Comparison of ENCODE assay signal across 9 cellular contexts in the genomic region with DNA sequence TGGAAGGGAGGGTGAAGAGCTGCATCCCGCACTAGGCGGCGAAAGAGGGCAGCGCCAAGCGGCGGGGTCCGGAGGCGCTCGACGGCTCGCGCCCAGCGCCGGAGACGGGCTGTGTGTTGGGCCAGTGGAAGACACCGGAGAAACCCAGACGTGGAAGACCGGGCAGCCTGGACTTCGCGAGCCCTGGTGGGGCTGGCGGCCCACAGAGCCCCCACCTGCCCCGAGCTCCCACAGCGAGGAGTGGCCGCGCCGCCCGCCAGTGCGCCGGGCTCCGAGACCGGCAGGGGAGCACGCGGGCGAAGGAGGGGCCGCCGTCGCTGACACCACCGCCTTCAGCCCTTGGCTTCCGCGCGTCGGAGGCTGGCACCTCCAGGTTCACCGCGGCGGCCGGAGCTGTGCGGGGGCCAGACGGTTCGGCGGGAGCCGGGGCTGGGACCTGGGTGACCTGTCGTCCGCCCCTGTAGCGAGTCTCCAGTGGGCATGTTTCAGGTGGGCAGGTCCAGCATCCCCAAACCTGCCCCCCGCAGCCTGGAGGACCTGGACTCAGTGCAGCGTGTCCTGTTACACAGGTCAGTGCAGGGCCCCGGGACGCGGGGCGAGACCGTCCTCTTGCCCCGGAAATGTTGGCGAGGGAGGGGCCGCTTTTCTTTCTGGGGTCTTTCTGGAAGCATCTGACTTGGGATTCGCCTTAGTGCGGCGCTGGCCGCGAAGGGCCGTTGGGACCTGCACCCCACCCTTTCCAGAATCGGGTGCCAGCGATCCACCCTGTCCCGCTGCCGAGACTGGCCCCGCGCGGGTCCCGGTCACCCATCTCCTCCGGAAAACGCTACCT. TPM values are rescaled to one million over a fixed set of nuclear protein-coding genes. Genes with fewer than 3 reads are reported as not detected.
DNase-seq lines count a peak whose midpoint lies in the region; ATAC-seq and TF ChIP-seq lines count a peak whose summit lies in the region.
"Had no signal": no experiment of that assay in that cellular context is flagged by ENCODE, and none has a peak within 500 bp of the region (broad histone marks: within the 10 kb centered on the region; RNA-seq: fewer than 3 reads in every experiment).

No MANE protein-coding gene starts in this region.

- H3K27ac Mint-ChIP-seq in activated naive CD8-positive, alpha-beta T cell treated with anti-CD3 and anti-CD28 coated beads, Interleukin-2, amount 50 U/mL, for 24 hours, result no peak overlapping the region

- H4K20me1 ChIP-seq in hepatocyte (ENCODE audit: insufficient read depth, poor library complexity, severe bottlenecking), result no peaks in the 10 kb centered on the region
- H4K20me1 ChIP-seq: BLaER1 treated with 17β-estradiol and CSF1 and Interleukin-3, amounts not matched to agents 10 nM and 100 nM had no signal

- no peaks in the 10 kb centered on the region for H3K9me2 ChIP-seq in hepatocyte (replicated peaks; ENCODE audit: insufficient read depth)

- H3K36me3 Mint-ChIP-seq in activated naive CD8-positive, alpha-beta T cell treated with anti-CD3 and anti-CD28 coated beads, Interleukin-2, amount 50 U/mL, for 24 hours (ENCODE audit: low read depth), result no peaks in the 10 kb centered on the region

- DNase-seq in DMS79 treated with DMSO at 0.1 percent for 48 hours (lab: John Stamatoyannopoulos, UW) (peak; percentile 3), DMS79 (lab: John Stamatoyannopoulos, UW) (no peak), HK-2 (ENCODE audit: unreplicated experiment) (peak; percentile 77), hepatocyte (ENCODE audit: low spot score) (peak; percentile 73), NOMO-1 treated with dmso at 0.1 percent for 144 hours (lab: John Stamatoyannopoulos, UW; ENCODE audit: unreplicated experiment) (no peak)
- no peak for DNase-seq in activated naive CD8-positive, alpha-beta T cell treated with anti-CD3 and anti-CD28 coated beads, Interleukin-2, amount 50 U/mL, for 24 hours

- H3K4me3 Mint-ChIP-seq in activated naive CD8-positive, alpha-beta T cell treated with anti-CD3 and anti-CD28 coated beads, Interleukin-2, amount 50 U/mL, for 24 hours, result peak overlapping the region; percentile 38

- H3K4me1 ChIP-seq in hepatocyte (ENCODE audit: insufficient read depth), result no peaks in the 10 kb centered on the region
- no peaks in the 10 kb centered on the region for H3K4me1 ChIP-seq in rectal smooth muscle tissue (ENCODE audit: control insufficient read depth, insufficient read depth, low read length)

- peaks cover 9% of the 10 kb centered on the region for H3K4me1 Mint-ChIP-seq in activated naive CD8-positive, alpha-beta T cell treated with anti-CD3 and anti-CD28 coated beads, Interleukin-2, amount 50 U/mL, for 24 hours

- TF ChIP-seq CTCF in hepatocyte (IDR thresholded peaks at IDR 0.05; ENCODE audit: poor library complexity), result peak; percentile 37

- no peaks in the 10 kb centered on the region for H3K36me3 ChIP-seq in hepatocyte (replicated peaks; ENCODE audit: insufficient read depth, low read depth)
- H3K36me3 ChIP-seq in rectal smooth muscle tissue (ENCODE audit: control insufficient read depth, insufficient read depth, low read length), result no peaks in the 10 kb centered on the region
- H3K36me3 ChIP-seq: BLaER1 treated with 17β-estradiol and CSF1 and Interleukin-3, amounts not matched to agents 10 nM and 100 nM had no signal

- peak; percentile 36 for ATAC-seq in activated naive CD8-positive, alpha-beta T cell treated with anti-CD3 and anti-CD28 coated beads, Interleukin-2, amount 50 U/mL, for 24 hours
- ATAC-seq in GM18870 (IDR thresholded peaks at IDR 0.05; ENCODE audit: unreplicated experiment), result no peak

- H3K4me3 ChIP-seq in hepatocyte, result peak overlapping the region; percentile 49
- peak overlapping the region; percentile 66 for H3K4me3 ChIP-seq in rectal smooth muscle tissue (ENCODE audit: low read length)
- H3K4me3 ChIP-seq: BLaER1 treated with 17β-estradiol and CSF1 and Interleukin-3, amounts not matched to agents 10 nM and 100 nM had no signal

- H3K9me3 ChIP-seq in hepatocyte (ENCODE audit: low read depth), result no peaks in the 10 kb centered on the region

- no peak overlapping the region for H3K9ac ChIP-seq in rectal smooth muscle tissue (ENCODE audit: low read length)
- H3K9ac ChIP-seq: BLaER1 treated with 17β-estradiol and CSF1 and Interleukin-3, amounts not matched to agents 10 nM and 100 nM had no signal

- WGBS in hepatocyte (ENCODE audit: low lambda C conversion rate, missing lambda C conversion rate), result 2% methylated on average over 73 of the region's 80 CpGs

- H3K27ac ChIP-seq in hepatocyte (peak overlapping the region; percentile 1), rectal smooth muscle tissue (ENCODE audit: low read depth, low read length) (no peak overlapping the region)
- H3K27ac ChIP-seq: BLaER1 treated with 17β-estradiol and CSF1 and Interleukin-3, amounts not matched to agents 10 nM and 100 nM had no signal

- H3K9me3 Mint-ChIP-seq in activated naive CD8-positive, alpha-beta T cell treated with anti-CD3 and anti-CD28 coated beads, Interleukin-2, amount 50 U/mL, for 24 hours, result peaks cover 4% of the 10 kb centered on the region

- H3K79me2 ChIP-seq in hepatocyte, result no peaks in the 10 kb centered on the region

- H3K27me3 ChIP-seq in hepatocyte (peaks cover 61% of the 10 kb centered on the region), rectal smooth muscle tissue (ENCODE audit: control insufficient read depth, insufficient read depth, low read length) (no peaks in the 10 kb centered on the region)
- H3K27me3 ChIP-seq: BLaER1 treated with 17β-estradiol and CSF1 and Interleukin-3, amounts not matched to agents 10 nM and 100 nM had no signal

- peaks cover 44% of the 10 kb centered on the region for H3K27me3 Mint-ChIP-seq in activated naive CD8-positive, alpha-beta T cell treated with anti-CD3 and anti-CD28 coated beads, Interleukin-2, amount 50 U/mL, for 24 hours

- peak overlapping the region; percentile 95 for H2AFZ ChIP-seq in hepatocyte

- peak overlapping the region; percentile 97 for H3K4me2 ChIP-seq in hepatocyte

RNA-seq across cellular contexts. Expression of a gene that starts 9.6 kb away (rescaled TPM):
- 7.4 and 9.2 TPM in 2 replicates for total RNA-seq in hepatocyte
- polyA plus RNA-seq in hepatocyte, result 2.3 and 3.3 TPM in 2 replicates

Comparison
In these comparisons a context has a peak if more than half of its experiments do, and no peak if none do; other contexts are left out.
1. DNase-seq: peak in DMS79 treated with DMSO at 0.1 percent for 48 hours (single experiment), HK-2 (single experiment) and hepatocyte (single experiment); none in DMS79 (single experiment), activated naive CD8-positive, alpha-beta T cell treated with anti-CD3 and anti-CD28 coated beads, Interleukin-2, amount 50 U/mL, for 24 hours (single experiment) and NOMO-1 treated with dmso at 0.1 percent for 144 hours (single experiment).